12 cellular contexts compared by ENCODE assay signal in the genomic region with DNA sequence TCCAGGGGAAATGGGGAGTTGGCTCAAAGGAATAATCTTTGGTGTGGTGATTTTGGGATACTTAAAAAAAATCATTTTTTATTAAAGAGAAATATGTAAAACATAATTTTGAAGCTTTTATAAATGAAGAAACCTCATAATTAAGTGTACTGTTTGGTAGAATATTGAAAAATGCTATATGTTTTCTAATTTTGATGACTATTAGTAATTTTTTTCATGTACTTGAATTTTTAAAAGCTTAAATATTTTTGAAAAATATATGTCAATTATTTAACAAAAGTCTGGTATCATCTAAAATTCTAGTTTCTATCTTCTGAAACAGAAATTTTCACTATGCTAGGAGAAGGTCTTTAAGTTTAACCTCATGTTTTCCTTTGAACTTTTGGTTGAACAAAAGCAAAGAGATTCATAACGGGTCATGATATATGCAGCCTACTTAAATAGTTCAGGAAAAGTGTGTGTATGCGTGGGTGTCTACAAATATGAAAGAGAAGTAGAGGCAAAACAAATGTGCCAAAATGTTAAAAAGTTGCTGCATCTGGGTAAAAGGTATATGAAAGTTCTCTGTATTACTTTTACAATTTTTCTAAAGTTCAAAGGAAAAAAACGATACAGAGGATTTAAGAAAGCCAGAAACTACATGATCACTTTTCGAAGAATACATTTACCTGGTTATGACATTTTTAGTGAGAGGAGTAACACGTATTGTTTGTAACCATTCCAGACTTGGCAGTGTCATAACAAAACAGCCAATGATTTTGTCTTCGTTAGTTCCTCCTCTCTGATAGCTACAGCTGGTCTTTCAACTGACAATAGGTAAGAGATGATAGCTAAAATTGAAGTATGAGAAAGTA.
"Had no signal": no experiment of that assay in that cellular context is flagged by ENCODE, and none has a peak within 500 bp of the region (broad histone marks: within the 10 kb centered on the region; RNA-seq: fewer than 3 reads in every experiment).

No MANE protein-coding gene starts in this region.

- H3K4me1 Mint-ChIP-seq: neural crest cell had no signal

- H3K4me3 Mint-ChIP-seq: neural crest cell had no signal

- H3K27ac ChIP-seq: brain microvascular endothelial cell, epithelial cell of prostate, stomach, thoracic aorta had no signal

- H3K4me3 ChIP-seq: stomach, thoracic aorta had no signal

- H3K9me3 Mint-ChIP-seq: neural crest cell had no signal

- H3K9me3 ChIP-seq: stomach, thoracic aorta had no signal

- H3K4me1 ChIP-seq: stomach had no signal

- H3K36me3 ChIP-seq: brain microvascular endothelial cell had no signal

- DNase-seq: activated effector memory CD4-positive, alpha-beta T cell treated with anti-CD3 and anti-CD28 coated beads, Interleukin-2, amount 50 U/mL, for 16 hours; amniotic stem cell; brain microvascular endothelial cell; effector memory CD4-positive, alpha-beta T cell; kidney glomerular epithelial cell; stimulated activated CD4-positive, alpha-beta T cell treated with anti-CD3 and anti-CD28 coated beads, Interleukin-4, amount 100 ng/mL, for 1 hour; stimulated activated CD8-positive, alpha-beta memory T cell treated with anti-CD3 and anti-CD28 coated beads, Interleukin-4, amount 100 ng/mL, for 48 hours; stomach had no signal

- FAIRE-seq: urothelium cell line had no signal

- H3K27me3 ChIP-seq: brain microvascular endothelial cell, stomach had no signal
